In the genomic region with DNA sequence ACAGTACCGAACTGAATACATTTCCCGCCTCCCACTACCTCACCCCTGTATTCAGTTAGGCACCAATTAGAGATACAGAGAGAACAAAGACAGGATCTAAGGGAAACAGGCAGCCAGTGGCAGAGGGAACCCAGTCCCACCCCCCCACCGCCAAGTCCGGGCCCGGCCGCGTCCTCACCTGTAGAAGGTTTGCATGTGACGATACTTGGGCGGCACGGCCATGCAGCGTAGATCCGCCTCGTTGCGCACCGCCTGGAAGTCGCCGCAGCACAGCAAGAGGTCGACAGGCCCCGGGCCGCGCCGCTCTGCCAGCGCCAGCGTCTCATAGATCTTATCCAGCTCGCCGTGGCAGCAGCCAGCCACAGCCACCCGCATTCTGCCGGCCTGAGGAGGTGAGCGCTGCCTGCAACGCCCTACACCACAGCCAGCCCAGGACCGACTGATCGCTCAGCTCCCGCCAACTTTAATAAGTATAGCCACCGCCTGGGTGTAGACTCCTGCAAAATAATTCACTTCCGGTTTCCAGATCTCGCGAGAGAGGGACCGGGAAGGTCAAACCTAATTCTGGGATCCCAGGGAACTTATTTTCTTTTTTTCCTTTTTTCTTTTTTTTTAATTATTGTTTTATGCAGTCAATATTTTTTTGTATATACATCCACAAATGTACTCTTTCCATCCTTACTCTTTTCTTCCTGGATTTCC, we compare ENCODE assay signal across 8 cellular contexts. TPM values are rescaled to one million over a fixed set of nuclear protein-coding genes. Genes with fewer than 3 reads are reported as not detected.
DNase-seq lines count a peak whose midpoint lies in the region; ATAC-seq and TF ChIP-seq lines count a peak whose summit lies in the region.

Gene DBR1 (minus strand): TSS at position 501 of the 702 bp plus-strand sequence. CDS start 126 bp downstream, at position 375.

- peaks cover 1 to 19% of the 10 kb centered on the region in 2 donors for H3K36me3 Mint-ChIP-seq in activated T-cell treated with anti-CD3 and anti-CD28 coated beads, Interleukin-2, amount 50 U/mL, for 72 hours (ENCODE audit: insufficient read depth in 2 of 2)

- WGBS in esophagus squamous epithelium, 2 donors = 0% methylated on average over 29 of the region's 38 CpGs

- H3K4me2 ChIP-seq in DND-41 (ENCODE audit: insufficient read depth, low read length) (peak within 1 kb of the TSS; percentile 91), KMS-11 (peak within 1 kb of the TSS; percentile 87)

- H3K4me1 ChIP-seq in DND-41 (ENCODE audit: insufficient read depth, low read length) = peaks cover 36% of the 10 kb centered on the region
- H3K4me1 ChIP-seq in KMS-11 (ENCODE audit: low read depth, poor library complexity, severe bottlenecking) = peaks cover 26% of the 10 kb centered on the region
- H3K4me1 ChIP-seq in esophagus squamous epithelium = peaks cover 0 to 36% (median 20%) of the 10 kb centered on the region in 3 donors
- H3K4me1 ChIP-seq in muscle layer of duodenum (ENCODE audit: control insufficient read depth in 1 of 2, insufficient read depth in 2 of 2, low read length in 2 of 2) = peaks cover 3 to 15% of the 10 kb centered on the region in 2 donors

- H4K20me1 ChIP-seq in DND-41 (ENCODE audit: insufficient read depth, low read length) (peaks cover 3% of the 10 kb centered on the region; the same call in 1 of the 2 replicates), KMS-11 (ENCODE audit: insufficient read depth) (no peaks in the 10 kb centered on the region)

- H3K4me1 Mint-ChIP-seq in activated T-cell treated with anti-CD3 and anti-CD28 coated beads, Interleukin-2, amount 50 U/mL, for 72 hours (ENCODE audit: low read depth) = peaks cover 45% of the 10 kb centered on the region

- H3K4me3 ChIP-seq in DND-41 (ENCODE audit: low read depth in 1 of 2, low read length in 2 of 2) = peak within 1 kb of the TSS; percentile 53 to 93; a peak in 3 of 4 replicates
- no peak within 1 kb of the TSS for H3K4me3 ChIP-seq in KMS-11 (IDR thresholded peaks at IDR 0.05; ENCODE audit: insufficient read depth, low read depth, low read length)
- H3K4me3 ChIP-seq in esophagus squamous epithelium = peak within 1 kb of the TSS; percentile 62 to 97 (median 79)
- peak within 1 kb of the TSS; percentile 87 to 88 for H3K4me3 ChIP-seq in muscle layer of duodenum (ENCODE audit: low read depth in 1 of 2, low read length in 2 of 2)

- DNase-seq in DND-41 = peak; percentile 82
- peak; percentile 88 for DNase-seq in RKO (ENCODE audit: low spot score)
- peak; percentile 80 for DNase-seq in activated T-cell treated with anti-CD3 and anti-CD28 coated beads, Interleukin-2, amount 50 U/mL, for 72 hours
- DNase-seq in esophagus squamous epithelium (lab: John Stamatoyannopoulos, UW) = peak; percentile 22
- peak; percentile 37 to 66 for DNase-seq in stimulated activated CD8-positive, alpha-beta memory T cell treated with anti-CD3 and anti-CD28 coated beads, Interleukin-7, amount 100 ng/mL, for 48 hours (ENCODE audit: extremely low read depth in 1 of 2, low read depth in 1 of 2)

- H3K9me3 Mint-ChIP-seq in activated T-cell treated with anti-CD3 and anti-CD28 coated beads, Interleukin-2, amount 50 U/mL, for 72 hours = no peaks in the 10 kb centered on the region

- ATAC-seq in DND-41 (ENCODE audit: insufficient read depth, low read depth) = peak; percentile 93
- ATAC-seq in GM21786 (IDR thresholded peaks at IDR 0.05; ENCODE audit: unreplicated experiment) = peak; percentile 88
- ATAC-seq in activated T-cell treated with anti-CD3 and anti-CD28 coated beads, Interleukin-2, amount 50 U/mL, for 72 hours (replicated peaks in 1 of 2) = peak; percentile 90

- TF ChIP-seq POLR2A in esophagus squamous epithelium (IDR thresholded peaks at IDR 0.05) = peak in 3 of 4 donors; percentile 68 to 78 (median 76)

- H3K27me3 ChIP-seq in DND-41 (ENCODE audit: insufficient read depth, low read length, poor library complexity) (no peaks in the 10 kb centered on the region), KMS-11 (ENCODE audit: insufficient read depth, low read depth) (no peaks in the 10 kb centered on the region), esophagus squamous epithelium (no peaks in the 10 kb centered on the region), muscle layer of duodenum (ENCODE audit: low read depth, low read length) (no peaks in the 10 kb centered on the region)

- H3K79me2 ChIP-seq in DND-41 (ENCODE audit: insufficient read depth, low read length) (peaks cover 46% of the 10 kb centered on the region), KMS-11 (ENCODE audit: insufficient read depth, low read depth) (peaks cover 10% of the 10 kb centered on the region)

- peaks cover 35% of the 10 kb centered on the region for H3K36me3 ChIP-seq in DND-41 (ENCODE audit: insufficient read depth, low read length)
- H3K36me3 ChIP-seq in KMS-11 (ENCODE audit: insufficient read depth) = no peaks in the 10 kb centered on the region; the same call in 1 of the 2 replicates
- H3K36me3 ChIP-seq in esophagus squamous epithelium = peaks cover 0 to 33% (median 4%) of the 10 kb centered on the region in 3 donors
- peaks cover 0 to 10% of the 10 kb centered on the region in 2 donors for H3K36me3 ChIP-seq in muscle layer of duodenum (ENCODE audit: control insufficient read depth in 1 of 2, insufficient read depth in 2 of 2, low read length in 2 of 2)

- no peak for TF ChIP-seq CTCF in DND-41 (IDR thresholded peaks at IDR 0.05; ENCODE audit: borderline replicate concordance, extremely low read depth, low read length, poor library complexity, severe bottlenecking)
- TF ChIP-seq CTCF in KMS-11 (conservative IDR thresholded peaks at IDR 0.05; ENCODE audit: low read depth, low read length) = no peak
- peak in 1 of 6 experiments; percentile 13 for TF ChIP-seq CTCF in esophagus squamous epithelium (IDR thresholded peaks at IDR 0.05)

- H3K27ac ChIP-seq in DND-41 (ENCODE audit: low read length) = peak within 1 kb of the TSS; percentile 82
- peak within 1 kb of the TSS; percentile 69 for H3K27ac ChIP-seq in KMS-11
- peak within 1 kb of the TSS; percentile 79 to 92 (median 85) for H3K27ac ChIP-seq in esophagus squamous epithelium
- H3K27ac ChIP-seq in muscle layer of duodenum (ENCODE audit: low read length) = peak within 1 kb of the TSS; percentile 73

- H3K27ac Mint-ChIP-seq in activated T-cell treated with anti-CD3 and anti-CD28 coated beads, Interleukin-2, amount 50 U/mL, for 72 hours = peak within 1 kb of the TSS; percentile 99

- no peaks in the 10 kb centered on the region for H3K9me3 ChIP-seq in DND-41 (ENCODE audit: insufficient read depth, low read length, severe bottlenecking)
- H3K9me3 ChIP-seq in esophagus squamous epithelium = no peaks in the 10 kb centered on the region
- H3K9me3 ChIP-seq in muscle layer of duodenum (ENCODE audit: control insufficient read depth in 1 of 2, low read length in 2 of 2) = no peaks in the 10 kb centered on the region

- H3K4me3 Mint-ChIP-seq in activated T-cell treated with anti-CD3 and anti-CD28 coated beads, Interleukin-2, amount 50 U/mL, for 72 hours = peak within 1 kb of the TSS; percentile 83 to 98

- H3K27me3 Mint-ChIP-seq in activated T-cell treated with anti-CD3 and anti-CD28 coated beads, Interleukin-2, amount 50 U/mL, for 72 hours (ENCODE audit: low read depth) = no peaks in the 10 kb centered on the region

- intact Hi-C loops in esophagus squamous epithelium (cut with DNase I) = no loop called here

- H3K9ac ChIP-seq in DND-41 (ENCODE audit: low read depth, low read length) = peak within 1 kb of the TSS; percentile 69
- H3K9ac ChIP-seq in KMS-11 = peak within 1 kb of the TSS; percentile 75

- H2AFZ ChIP-seq in DND-41 (ENCODE audit: low read depth, low read length) (peak within 1 kb of the TSS; percentile 87), KMS-11 (ENCODE audit: low read depth) (peak within 1 kb of the TSS; percentile 94)

RNA-seq across cellular contexts. Expression of gene DBR1, which starts in this region (rescaled TPM):
- total RNA-seq in activated T-cell treated with anti-CD3 and anti-CD28 coated beads, Interleukin-2, amount 50 U/mL, for 72 hours = 10 to 100 TPM; 22.0 TPM
- total RNA-seq in esophagus squamous epithelium = 10 to 100 TPM in 3 of 4 donors, 1 to 10 TPM in 1; 8.1 to 15.3 (median 11.0) TPM

Comparison
In these comparisons a context has a peak if more than half of its experiments do, and no peak if none do; other contexts are left out.
1. DNase-seq: peak in every context shown above with its lines; median percentile 88 in RKO; 82 in DND-41; 80 in activated T-cell treated with anti-CD3 and anti-CD28 coated beads, Interleukin-2, amount 50 U/mL, for 72 hours; 52 in stimulated activated CD8-positive, alpha-beta memory T cell treated with anti-CD3 and anti-CD28 coated beads, Interleukin-7, amount 100 ng/mL, for 48 hours; 22 in esophagus squamous epithelium.